16 cellular contexts compared by ENCODE assay signal in genomic region chr17:42918902-42919521, GRCh38. TPM values are rescaled to one million over a fixed set of nuclear protein-coding genes. Genes with fewer than 3 reads are reported as not detected.
DNase-seq lines count a peak whose midpoint lies in the region; ATAC-seq and TF ChIP-seq lines count a peak whose summit lies in the region.
"Had no signal": no experiment of that assay in that cellular context is flagged by ENCODE, and none has a peak within 500 bp of the region (broad histone marks: within the 10 kb centered on the region; RNA-seq: fewer than 3 reads in every experiment).

No MANE protein-coding gene starts in this region.

- H3K9me3 ChIP-seq in fibroblast of lung (ENCODE audit: control insufficient read depth, insufficient read depth, low read depth, low read length) (no peaks in the 10 kb centered on the region), tibial artery (no peaks in the 10 kb centered on the region), right cardiac atrium (ENCODE audit: control insufficient read depth, low read length) (no peaks in the 10 kb centered on the region)

- peak overlapping the region; percentile 41 for H2AFZ ChIP-seq in fibroblast of lung (ENCODE audit: low read length)

- H3K4me1 ChIP-seq in fibroblast of lung (ENCODE audit: control insufficient read depth, extremely low read depth, insufficient read depth, low read length) (no peaks in the 10 kb centered on the region), tibial artery (peaks cover 0 to 49% (median 24%) of the 10 kb centered on the region in 4 donors), right cardiac atrium (ENCODE audit: control insufficient read depth, insufficient read depth, low read length) (peaks cover 2% of the 10 kb centered on the region)

- H4K20me1 ChIP-seq in fibroblast of lung (ENCODE audit: control insufficient read depth, extremely low read depth, insufficient read depth, low read length) = no peaks in the 10 kb centered on the region

- H3K79me2 ChIP-seq in fibroblast of lung (ENCODE audit: control insufficient read depth, insufficient read depth, low read length) = no peaks in the 10 kb centered on the region

- H3K27ac ChIP-seq in fibroblast of lung (ENCODE audit: insufficient read depth, low read length) (no peak overlapping the region), tibial artery (peak overlapping the region; percentile 51 to 74), right cardiac atrium (ENCODE audit: low read length) (no peak overlapping the region)
- H3K27ac ChIP-seq: cardiac muscle cell, epithelial cell of prostate had no signal

- H3K4me2 ChIP-seq in fibroblast of lung (ENCODE audit: extremely low read depth, insufficient read depth, low read length) = no peak overlapping the region

- no peak overlapping the region for H3K9ac ChIP-seq in fibroblast of lung (ENCODE audit: insufficient read depth, low read length)

- 71% methylated on average over 3 of the region's 3 CpGs for WGBS in right cardiac atrium

- intact Hi-C loops in tibial artery (cut with DNase I; ENCODE audit: low total_unique reads) (no loop called here), right cardiac atrium (cut with DNase I) (no loop called here)

- peak; percentile 11 for DNase-seq in LoVo (ENCODE audit: low spot score)
- DNase-seq in NCI-H526 treated with DMSO at 0.1 percent for 48 hours (lab: John Stamatoyannopoulos, UW) = peak; percentile 30
- peak in 1 of 2 donors; percentile 11 for DNase-seq in fibroblast of lung (ENCODE audit: low read depth in 2 of 2)
- DNase-seq in tibial artery = no peak
- DNase-seq in iPS-NIHi11 (ENCODE audit: low spot score) = no peak
- no peak for DNase-seq in right cardiac atrium
- DNase-seq: activated CD4-positive, alpha-beta T cell treated with anti-CD3 and anti-CD28 coated beads, Interleukin-2, amount 50 U/mL, for 48 hours; activated gamma-delta T cell treated with Interleukin-2 at 50 U/mL for 16 hours; CD4-positive, alpha-beta T cell; OCI-M1; stimulated activated CD4-positive, alpha-beta T cell treated with anti-CD3 and anti-CD28 coated beads, Interleukin-4, amount 100 ng/mL, for 4 hours had no signal

- H3K36me3 ChIP-seq in fibroblast of lung (ENCODE audit: control insufficient read depth, insufficient read depth, low read length) = no peaks in the 10 kb centered on the region
- H3K36me3 ChIP-seq in tibial artery = no peaks in the 10 kb centered on the region
- H3K36me3 ChIP-seq: cardiac muscle cell had no signal

- H3K27me3 ChIP-seq in fibroblast of lung (ENCODE audit: control insufficient read depth, insufficient read depth, low read length) = peaks cover 6% of the 10 kb centered on the region
- H3K27me3 ChIP-seq in tibial artery = no peaks in the 10 kb centered on the region
- no peaks in the 10 kb centered on the region for H3K27me3 ChIP-seq in right cardiac atrium (ENCODE audit: control insufficient read depth, insufficient read depth)
- H3K27me3 ChIP-seq: cardiac muscle cell had no signal

- H3K4me3 ChIP-seq in fibroblast of lung (replicated peaks in 1 of 4; ENCODE audit: control extremely low read depth in 1 of 4, insufficient read depth in 1 of 4, low read depth in 3 of 4, low read length in 4 of 4) (no peak overlapping the region), tibial artery (peak overlapping the region in 1 of 2 donors; percentile 18), right cardiac atrium (ENCODE audit: low read length) (no peak overlapping the region)
- H3K4me3 ChIP-seq: cardiac muscle cell had no signal

- no peak for ATAC-seq in right cardiac atrium
- no peak for ATAC-seq in GM18861 (IDR thresholded peaks at IDR 0.05; ENCODE audit: unreplicated experiment)

- TF ChIP-seq CTCF in fibroblast of lung (conservative IDR thresholded peaks at IDR 0.05 in 1 of 2, IDR thresholded peaks at IDR 0.05 in 1 of 2; ENCODE audit: low read depth in 1 of 2, low read length in 2 of 2) (no peak), tibial artery (IDR thresholded peaks at IDR 0.05) (no peak)

RNA-seq across cellular contexts. Expression of gene G6PC1, which starts 18.4 kb away (rescaled TPM):
- total RNA-seq in fibroblast of lung = not detected in 2 replicates
- not detected in 2 replicates for polyA plus RNA-seq in fibroblast of lung
- polyA plus RNA-seq in fibroblast of lung (2012) = not detected in 2 replicates
- 0.63 TPM in 1 of 2 replicates, not detected in the other for polyA minus RNA-seq in fibroblast of lung (ENCODE audit: low replicate concordance)
- not detected for total RNA-seq in right cardiac atrium
- not detected for polyA plus RNA-seq in right cardiac atrium
- total RNA-seq: cardiac muscle cell; CD4-positive, alpha-beta T cell; posterior vena cava; T-helper 2 cell treated with Interferon-gamma antibody and Interleukin-4, amounts not matched to agents 100 ng/mL and 5 ng/mL, for 36 hours had no signal
- polyA plus RNA-seq: cardiac muscle cell had no signal

RNA-seq across cellular contexts. Expression of gene AARSD1, which starts 45.2 kb away (rescaled TPM):
- total RNA-seq in fibroblast of lung (17.7 and 21.6 TPM in 2 replicates), right cardiac atrium (10 to 100 TPM; 26.0 to 35.7 (median 30.6) TPM)
- polyA plus RNA-seq in fibroblast of lung (37.3 and 51.2 TPM in 2 replicates), right cardiac atrium (41.6 TPM)
- polyA plus RNA-seq in fibroblast of lung (2012) = 31.4 and 44.9 TPM in 2 replicates
- 31.9 and 37.0 TPM in 2 replicates for polyA minus RNA-seq in fibroblast of lung (ENCODE audit: low replicate concordance)

Comparison
In these comparisons a context has a peak if more than half of its experiments do, and no peak if none do; other contexts are left out.
1. DNase-seq: peak in LoVo (single experiment) and NCI-H526 treated with DMSO at 0.1 percent for 48 hours (single experiment); none in tibial artery (0 of 2), iPS-NIHi11 (single experiment) and right cardiac atrium (0 of 3).
2. H3K27ac ChIP-seq: peak in tibial artery (2 of 2); none in fibroblast of lung (single experiment) and right cardiac atrium (single experiment).